Comparison of ENCODE assay signal across 11 cellular contexts in genomic region chr22:37624017-37624365, GRCh38. TPM values are rescaled to one million over a fixed set of nuclear protein-coding genes. Genes with fewer than 3 reads are reported as not detected.
DNase-seq lines count a peak whose midpoint lies in the region; ATAC-seq and TF ChIP-seq lines count a peak whose summit lies in the region.
"Had no signal": no experiment of that assay in that cellular context is flagged by ENCODE, and none has a peak within 500 bp of the region (broad histone marks: within the 10 kb centered on the region; RNA-seq: fewer than 3 reads in every experiment).

No MANE protein-coding gene starts in this region.

- H3K9me2 ChIP-seq in GM23338 (ENCODE audit: insufficient read depth): no peaks in the 10 kb centered on the region

- intact Hi-C loops in esophagus muscularis mucosa (cut with DNase I): loop anchor here (10.0 kb wide), 1 partner anchor 61 kb away; the partner anchor contains the start of gene NOL12

- H3K27me3 Mint-ChIP-seq in nephron (ENCODE audit: low read depth): no peaks in the 10 kb centered on the region
- peaks cover 8% of the 10 kb centered on the region for H3K27me3 Mint-ChIP-seq in GM23338 (ENCODE audit: insufficient read depth, low read depth, poor library complexity)

- DNase-seq in NT2/D1 (ENCODE audit: low read depth, low spot score) (no peak), GM23338 (ENCODE audit: low spot score) (no peak), esophagus muscularis mucosa (ENCODE audit: extremely low spot score) (no peak)
- DNase-seq: NCI-H2107 had no signal

- 77% methylated on average over 4 of the region's 6 CpGs for WGBS in esophagus muscularis mucosa

- H3K9me3 Mint-ChIP-seq in nephron (no peaks in the 10 kb centered on the region), GM23338 (no peaks in the 10 kb centered on the region; the same call in 1 of the 3 replicates)
- H3K9me3 Mint-ChIP-seq: activated naive CD4-positive, alpha-beta T cell treated with anti-CD3 and anti-CD28 coated beads, Interleukin-2, amount 50 U/mL, for 72 hours had no signal

- peak overlapping the region; percentile 87 to 99 (median 95) for H3K4me2 ChIP-seq in BLaER1 treated with 17β-estradiol and CSF1 and Interleukin-3, amounts not matched to agents 10 nM and 100 nM
- H3K4me2 ChIP-seq in GM23338: no peak overlapping the region

- H3K36me3 Mint-ChIP-seq in nephron (ENCODE audit: low read depth) (peaks cover 20% of the 10 kb centered on the region), GM23338 (ENCODE audit: low read depth) (peaks cover 19% of the 10 kb centered on the region)

- ATAC-seq in GM23338 (no peak), HG03095 (IDR thresholded peaks at IDR 0.05; ENCODE audit: unreplicated experiment) (no peak)
- ATAC-seq in activated CD4-positive, CD25-positive, alpha-beta regulatory T cell treated with anti-CD3 and anti-CD28 coated beads, Interleukin-2, amount 50 U/mL, for 24 hours: no peak

- peak overlapping the region in 1 of 10 experiments; percentile 19; a peak in 2 of 20 replicates for H3K4me3 ChIP-seq in BLaER1 treated with 17β-estradiol and CSF1 and Interleukin-3, amounts not matched to agents 10 nM and 100 nM
- H3K4me3 ChIP-seq in NT2/D1 (ENCODE audit: insufficient read length, low read depth) (no peak overlapping the region), duodenal mucosa (ENCODE audit: low read depth in 1 of 2, low read length in 2 of 2) (no peak overlapping the region), GM23338 (no peak overlapping the region), esophagus muscularis mucosa (no peak overlapping the region)
- H3K4me3 ChIP-seq: coronary artery had no signal

- no peak overlapping the region for H2AFZ ChIP-seq in GM23338

- no peak for TF ChIP-seq EP300 in esophagus muscularis mucosa (IDR thresholded peaks at IDR 0.05)

- peaks cover 59 to 63% (median 61%) of the 10 kb centered on the region in 10 experiments for H3K4me1 ChIP-seq in BLaER1 treated with 17β-estradiol and CSF1 and Interleukin-3, amounts not matched to agents 10 nM and 100 nM
- H3K4me1 ChIP-seq in NT2/D1 (ENCODE audit: insufficient read depth, insufficient read length) (peaks cover 11% of the 10 kb centered on the region), duodenal mucosa (ENCODE audit: control insufficient read depth in 1 of 2, insufficient read depth in 2 of 2, low read length in 2 of 2) (peaks cover 34 to 35% of the 10 kb centered on the region in 2 donors), GM23338 (ENCODE audit: insufficient read depth) (no peaks in the 10 kb centered on the region), esophagus muscularis mucosa (peaks cover 25 to 47% (median 36%) of the 10 kb centered on the region in 4 donors)

- peaks cover 0 to 12% (median 0%) of the 10 kb centered on the region in 11 experiments; a peak in 4 of 22 replicates for H4K20me1 ChIP-seq in BLaER1 treated with 17β-estradiol and CSF1 and Interleukin-3, amounts not matched to agents 10 nM and 100 nM
- H4K20me1 ChIP-seq in GM23338 (replicated peaks; ENCODE audit: insufficient read depth): no peaks in the 10 kb centered on the region

- TF ChIP-seq CTCF in nephron (IDR thresholded peaks at IDR 0.05; ENCODE audit: unreplicated experiment in 3 of 3): no peak
- TF ChIP-seq CTCF in GM23338 (conservative IDR thresholded peaks at IDR 0.05; ENCODE audit: low read depth in 2 of 2): no peak
- TF ChIP-seq CTCF in esophagus muscularis mucosa (IDR thresholded peaks at IDR 0.05): no peak

- H3F3A ChIP-seq in GM23338 (replicated peaks; ENCODE audit: low read depth): peaks cover 11% of the 10 kb centered on the region; the same call in 1 of the 2 replicates

- H3K27ac Mint-ChIP-seq in nephron: peak overlapping the region; percentile 83 to 92 (median 90)
- no peak overlapping the region for H3K27ac Mint-ChIP-seq in GM23338

- H3K4me1 Mint-ChIP-seq in nephron (peaks cover 37% of the 10 kb centered on the region), GM23338 (peaks cover 2% of the 10 kb centered on the region)

- H3K4me3 Mint-ChIP-seq in nephron: no peak overlapping the region
- H3K4me3 Mint-ChIP-seq in GM23338: no peak overlapping the region

- no peaks in the 10 kb centered on the region for H3K79me2 ChIP-seq in GM23338 (replicated peaks; ENCODE audit: insufficient read depth)

- peaks cover 42 to 69% (median 50%) of the 10 kb centered on the region in 11 experiments for H3K36me3 ChIP-seq in BLaER1 treated with 17β-estradiol and CSF1 and Interleukin-3, amounts not matched to agents 10 nM and 100 nM
- H3K36me3 ChIP-seq in NT2/D1 (ENCODE audit: insufficient read depth, insufficient read length, low read length) (peaks cover 62% of the 10 kb centered on the region), duodenal mucosa (ENCODE audit: control insufficient read depth in 1 of 2, insufficient read depth in 2 of 2, low read length in 2 of 2) (peaks cover 3 to 50% of the 10 kb centered on the region in 2 donors), GM23338 (ENCODE audit: insufficient read depth) (no peaks in the 10 kb centered on the region; the same call in 1 of the 2 replicates), esophagus muscularis mucosa (peaks cover 0 to 85% (median 65%) of the 10 kb centered on the region in 4 donors)

- peak overlapping the region in 10 of 11 experiments; percentile 31 to 94 (median 82); a peak in 18 of 22 replicates for H3K27ac ChIP-seq in BLaER1 treated with 17β-estradiol and CSF1 and Interleukin-3, amounts not matched to agents 10 nM and 100 nM
- H3K27ac ChIP-seq in duodenal mucosa (ENCODE audit: low read depth, low read length) (peak overlapping the region; percentile 11), GM23338 (ENCODE audit: low read depth) (no peak overlapping the region), esophagus muscularis mucosa (replicated peaks in 1 of 4) (peak overlapping the region in 2 of 4 donors; percentile 29 to 50)

- peak overlapping the region; percentile 34 to 88 (median 72); a peak in 21 of 22 replicates for H3K9ac ChIP-seq in BLaER1 treated with 17β-estradiol and CSF1 and Interleukin-3, amounts not matched to agents 10 nM and 100 nM
- H3K9ac ChIP-seq in NT2/D1 (ENCODE audit: insufficient read length, low read depth) (peak overlapping the region; percentile 32), duodenal mucosa (ENCODE audit: low read depth in 1 of 2, low read length in 2 of 2) (peak overlapping the region in 1 of 2 donors; percentile 46)

- no peaks in the 10 kb centered on the region for H3K9me3 ChIP-seq in BLaER1 treated with 17β-estradiol and CSF1 and Interleukin-3, amounts not matched to agents 10 nM and 100 nM (replicated peaks in 1 of 11)
- H3K9me3 ChIP-seq in NT2/D1 (ENCODE audit: insufficient read depth, low read length): no peaks in the 10 kb centered on the region
- H3K9me3 ChIP-seq in duodenal mucosa (ENCODE audit: control insufficient read depth in 1 of 2, low read length in 2 of 2): no peaks in the 10 kb centered on the region
- H3K9me3 ChIP-seq in esophagus muscularis mucosa: no peaks in the 10 kb centered on the region

- no peak for TF ChIP-seq POLR2A in esophagus muscularis mucosa (IDR thresholded peaks at IDR 0.05; ENCODE audit: low read depth)

- H3K27me3 ChIP-seq in BLaER1 treated with 17β-estradiol and CSF1 and Interleukin-3, amounts not matched to agents 10 nM and 100 nM: no peaks in the 10 kb centered on the region
- no peaks in the 10 kb centered on the region for H3K27me3 ChIP-seq in NT2/D1 (ENCODE audit: insufficient read depth, insufficient read length)
- no peaks in the 10 kb centered on the region for H3K27me3 ChIP-seq in duodenal mucosa (ENCODE audit: control insufficient read depth in 1 of 2, insufficient read depth in 2 of 2, low read length in 2 of 2)
- H3K27me3 ChIP-seq in GM23338 (ENCODE audit: insufficient read depth): no peaks in the 10 kb centered on the region
- H3K27me3 ChIP-seq in esophagus muscularis mucosa: no peaks in the 10 kb centered on the region

TF ChIP-seq in GM23338, 12 proteins besides CTCF, POLR2A, EP300 and RAD21 (continues in another document):
- TF ChIP-seq EZH2phosphoT487 (IDR thresholded peaks at IDR 0.05; ENCODE audit: unreplicated experiment): no peak
- no peak for TF ChIP-seq ZNF114 (CRISPR knock-in tag; IDR thresholded peaks at IDR 0.05)
- no peak for TF ChIP-seq ZNF331 (CRISPR knock-in tag; IDR thresholded peaks at IDR 0.05; ENCODE audit: low read depth)
- TF ChIP-seq STAT1 (IDR thresholded peaks at IDR 0.05; ENCODE audit: unreplicated experiment): no peak
- TF ChIP-seq, protein P1, sequence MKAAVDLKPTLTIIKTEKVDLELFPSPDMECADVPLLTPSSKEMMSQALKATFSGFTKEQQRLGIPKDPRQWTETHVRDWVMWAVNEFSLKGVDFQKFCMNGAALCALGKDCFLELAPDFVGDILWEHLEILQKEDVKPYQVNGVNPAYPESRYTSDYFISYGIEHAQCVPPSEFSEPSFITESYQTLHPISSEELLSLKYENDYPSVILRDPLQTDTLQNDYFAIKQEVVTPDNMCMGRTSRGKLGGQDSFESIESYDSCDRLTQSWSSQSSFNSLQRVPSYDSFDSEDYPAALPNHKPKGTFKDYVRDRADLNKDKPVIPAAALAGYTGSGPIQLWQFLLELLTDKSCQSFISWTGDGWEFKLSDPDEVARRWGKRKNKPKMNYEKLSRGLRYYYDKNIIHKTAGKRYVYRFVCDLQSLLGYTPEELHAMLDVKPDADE (IDR thresholded peaks at IDR 0.05): no peak

RNA-seq across cellular contexts. Expression of gene GGA1, which starts 15.4 kb away (rescaled TPM):
- total RNA-seq in GM23338 (2014; rRNA removed; shearing (Covaris generic)): 53.7 and 57.1 TPM in 2 replicates
- 33.1 and 36.9 TPM in 2 replicates for polyA plus RNA-seq in GM23338 (2016; fragmentation: Nextera tagmentation; extraction: Ambion mirVana)
- 10 to 100 TPM; 30.3 to 44.7 (median 40.9) TPM for total RNA-seq in esophagus muscularis mucosa

RNA-seq across cellular contexts. Expression of gene SH3BP1, which starts 15.5 kb away (rescaled TPM):
- total RNA-seq in GM23338 (2014; rRNA removed; shearing (Covaris generic)): 46.7 and 50.4 TPM in 2 replicates
- 9.5 and 10.9 TPM in 2 replicates for polyA plus RNA-seq in GM23338 (2016; fragmentation: Nextera tagmentation; extraction: Ambion mirVana)
- total RNA-seq in esophagus muscularis mucosa: 1 to 10 TPM; 1.5 to 7.5 (median 4.3) TPM

RNA-seq across cellular contexts. Expression of gene PDXP, which starts 34.5 kb away (rescaled TPM):
- 44.2 and 55.6 TPM in 2 replicates for total RNA-seq in GM23338 (2014; rRNA removed; shearing (Covaris generic))
- polyA plus RNA-seq in GM23338 (2016; fragmentation: Nextera tagmentation; extraction: Ambion mirVana): 15.0 and 18.5 TPM in 2 replicates
- total RNA-seq in esophagus muscularis mucosa: 10 to 100 TPM in 3 of 4 donors, 1 to 10 TPM in 1; 7.3 to 28.3 (median 17.4) TPM

RNA-seq across cellular contexts. Expression of gene LGALS2, which starts 44.1 kb away (rescaled TPM):
- total RNA-seq in GM23338 (2014; rRNA removed; shearing (Covaris generic)): not detected in 2 replicates
- polyA plus RNA-seq in GM23338 (2016; fragmentation: Nextera tagmentation; extraction: Ambion mirVana): not detected in 2 replicates
- total RNA-seq in esophagus muscularis mucosa: not detected
- total RNA-seq: activated naive CD4-positive, alpha-beta T cell treated with anti-CD3 and anti-CD28 coated beads, Interleukin-2, amount 50 U/mL, for 72 hours had no signal

RNA-seq across cellular contexts. Expression of gene LGALS1, which starts 51.4 kb away (rescaled TPM):
- total RNA-seq in GM23338 (2014; rRNA removed; shearing (Covaris generic)): 31.2 and 58.7 TPM in 2 replicates
- polyA plus RNA-seq in GM23338 (2016; fragmentation: Nextera tagmentation; extraction: Ambion mirVana): 62.5 and 72.6 TPM in 2 replicates
- 1,000 to 10,000 TPM in 3 of 4 donors, 100 to 1,000 TPM in 1; 710 to 1,112 (median 1,021) TPM for total RNA-seq in esophagus muscularis mucosa
